In the genomic region with DNA sequence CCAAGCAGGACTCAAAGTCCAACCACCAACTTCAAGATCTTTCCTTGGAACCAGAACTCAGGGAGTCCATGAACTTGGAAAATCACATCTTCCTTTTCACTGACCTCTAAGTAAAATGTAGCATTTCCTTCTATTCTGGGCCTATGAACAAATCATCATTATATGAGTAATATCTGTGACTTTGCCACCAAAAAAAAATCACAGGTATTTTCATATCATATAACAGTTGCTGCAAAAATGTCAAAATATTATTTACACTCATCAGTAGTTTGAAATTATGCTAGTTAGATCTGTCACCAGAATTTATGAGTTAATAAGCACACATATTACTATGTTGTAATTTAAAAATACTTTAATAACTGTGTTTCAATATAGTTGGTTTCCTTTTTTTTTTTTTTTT, we compare ENCODE assay signal across 11 cellular contexts. TPM values are rescaled to one million over a fixed set of nuclear protein-coding genes. Genes with fewer than 3 reads are reported as not detected.
DNase-seq lines count a peak whose midpoint lies in the region; ATAC-seq and TF ChIP-seq lines count a peak whose summit lies in the region.
"Had no signal": no experiment of that assay in that cellular context is flagged by ENCODE, and none has a peak within 500 bp of the region (broad histone marks: within the 10 kb centered on the region; RNA-seq: fewer than 3 reads in every experiment).

No MANE protein-coding gene starts in this region.

- no peaks in the 10 kb centered on the region for H3K36me3 Mint-ChIP-seq in activated CD4-positive, alpha-beta T cell treated with anti-CD3 and anti-CD28 coated beads, Interleukin-2, amount 10 ng/mL, durations not matched to agents 24 days and 14 days (ENCODE audit: low read depth)

- H3K27me3 ChIP-seq in OCI-LY1 (ENCODE audit: insufficient read depth, low read length) (no peaks in the 10 kb centered on the region), muscle layer of colon (ENCODE audit: control insufficient read depth in 1 of 2, insufficient read depth in 2 of 2, low read length in 2 of 2) (no peaks in the 10 kb centered on the region), thyroid gland (no peaks in the 10 kb centered on the region)

- H3K27ac Mint-ChIP-seq in activated CD4-positive, alpha-beta T cell treated with anti-CD3 and anti-CD28 coated beads, Interleukin-2, amount 10 ng/mL, durations not matched to agents 24 days and 14 days = no peak overlapping the region

- H3K9me3 ChIP-seq in OCI-LY1 (ENCODE audit: low read length) (peaks cover 4% of the 10 kb centered on the region; the same call in 1 of the 2 replicates), muscle layer of colon (ENCODE audit: low read length) (no peaks in the 10 kb centered on the region), thyroid gland (no peaks in the 10 kb centered on the region)

- no peak overlapping the region for H3K4me3 Mint-ChIP-seq in activated CD4-positive, alpha-beta T cell treated with anti-CD3 and anti-CD28 coated beads, Interleukin-2, amount 10 ng/mL, durations not matched to agents 24 days and 14 days
- H3K4me3 Mint-ChIP-seq: H9 had no signal

- H3K4me1 ChIP-seq in OCI-LY1 (ENCODE audit: insufficient read depth, low read length, severe bottlenecking) = peaks cover 78% of the 10 kb centered on the region
- H3K4me1 ChIP-seq in muscle layer of colon (ENCODE audit: insufficient read depth, low read length) = peaks cover 72% of the 10 kb centered on the region
- peaks cover 15 to 73% of the 10 kb centered on the region in 2 donors for H3K4me1 ChIP-seq in thyroid gland

- in situ Hi-C loops in KBM-7 (cut with MboI; ENCODE audit: low pct_unique_long_range_greater_than_20kb, low sequenced_read_pairs) = no loop called here

- no peak for ATAC-seq in esophagus mucosa

- H3F3A ChIP-seq in OCI-LY1 (ENCODE audit: insufficient read depth, low read length) = peaks cover 1% of the 10 kb centered on the region; the same call in 1 of the 2 replicates

- H3K4me3 ChIP-seq in OCI-LY1 (ENCODE audit: low read depth, low read length, poor library complexity, severe bottlenecking) = no peak overlapping the region
- H3K4me3 ChIP-seq in coronary artery = peak overlapping the region; percentile 38
- H3K4me3 ChIP-seq in muscle layer of colon (ENCODE audit: low read depth in 1 of 2, low read length in 2 of 2) = no peak overlapping the region
- H3K4me3 ChIP-seq in thyroid gland (replicated peaks in 1 of 3) = no peak overlapping the region

- H3K9ac ChIP-seq in OCI-LY1 (ENCODE audit: low read length) = no peak overlapping the region; the same call in 1 of the 2 replicates
- H3K9ac ChIP-seq in muscle layer of colon (ENCODE audit: low read length) = peak overlapping the region; percentile 23

- no peaks in the 10 kb centered on the region for H3K79me2 ChIP-seq in OCI-LY1 (ENCODE audit: insufficient read depth, low read length)

- no peaks in the 10 kb centered on the region for H3K9me3 Mint-ChIP-seq in activated CD4-positive, alpha-beta T cell treated with anti-CD3 and anti-CD28 coated beads, Interleukin-2, amount 10 ng/mL, durations not matched to agents 24 days and 14 days

- no peak for TF ChIP-seq POLR2A in thyroid gland (IDR thresholded peaks at IDR 0.05)

- H3K36me3 ChIP-seq in OCI-LY1 (ENCODE audit: insufficient read depth, low read length) (peaks cover 9% of the 10 kb centered on the region), muscle layer of colon (ENCODE audit: insufficient read depth, low read length) (peaks cover 4% of the 10 kb centered on the region), thyroid gland (no peaks in the 10 kb centered on the region)

- H3K27me3 Mint-ChIP-seq in activated CD4-positive, alpha-beta T cell treated with anti-CD3 and anti-CD28 coated beads, Interleukin-2, amount 10 ng/mL, durations not matched to agents 24 days and 14 days = no peaks in the 10 kb centered on the region

- TF ChIP-seq CTCF in OCI-LY1 (IDR thresholded peaks at IDR 0.05; ENCODE audit: low read length) (no peak), coronary artery (IDR thresholded peaks at IDR 0.05) (no peak), thyroid gland (IDR thresholded peaks at IDR 0.05) (no peak)

- H2AFZ ChIP-seq in OCI-LY1 (ENCODE audit: low read length) = no peak overlapping the region

- no peaks in the 10 kb centered on the region for H3K9me2 ChIP-seq in OCI-LY1 (ENCODE audit: low read depth, low read length)

- intact Hi-C loops in thyroid gland (cut with DNase I) = no loop called here
- intact Hi-C loops in activated CD4-positive, alpha-beta T cell treated with anti-CD3 and anti-CD28 coated beads, Interleukin-2, amount 10 ng/mL, durations not matched to agents 24 days and 14 days (cut with micrococcal nuclease) = no loop called here

- peak overlapping the region; percentile 97 for H3K27ac ChIP-seq in OCI-LY1 (ENCODE audit: low read depth, low read length, poor library complexity, severe bottlenecking)
- peak overlapping the region; percentile 96 for H3K27ac ChIP-seq in coronary artery
- H3K27ac ChIP-seq in muscle layer of colon (ENCODE audit: low read depth, low read length) = peak overlapping the region; percentile 96
- peak overlapping the region; percentile 48 to 82 (median 78) for H3K27ac ChIP-seq in thyroid gland

- peaks cover 1% of the 10 kb centered on the region for H3K4me1 Mint-ChIP-seq in activated CD4-positive, alpha-beta T cell treated with anti-CD3 and anti-CD28 coated beads, Interleukin-2, amount 10 ng/mL, durations not matched to agents 24 days and 14 days

- no peak for DNase-seq in coronary artery (ENCODE audit: low spot score)
- no peak for DNase-seq in thyroid gland
- no peak for DNase-seq in activated CD4-positive, alpha-beta T cell treated with anti-CD3 and anti-CD28 coated beads, Interleukin-2, amount 10 ng/mL, durations not matched to agents 24 days and 14 days
- no peak for DNase-seq in KBM-7
- DNase-seq in NAMALWA (ENCODE audit: low spot score) = no peak
- DNase-seq: activated T-cell treated with anti-CD3 and anti-CD28 coated beads for 4 hours, DMS 273 treated with DMSO at 0.1 percent for 48 hours, H9 had no signal

- no peaks in the 10 kb centered on the region for H4K20me1 ChIP-seq in OCI-LY1 (ENCODE audit: insufficient read depth, low read length)

- no peak overlapping the region for H3K4me2 ChIP-seq in OCI-LY1 (ENCODE audit: low read length)

RNA-seq across cellular contexts. Expression of a gene that starts 27.3 kb away (rescaled TPM):
- 1 to 10 TPM in 2 of 4 donors, under 1 TPM in 2; 0.45 to 2.5 (median 1.1) TPM for total RNA-seq in thyroid gland
- total RNA-seq in activated CD4-positive, alpha-beta T cell treated with anti-CD3 and anti-CD28 coated beads, Interleukin-2, amount 10 ng/mL, durations not matched to agents 24 days and 14 days = not detected in 2 replicates
- total RNA-seq in esophagus mucosa = 0.20 TPM
